11 cellular contexts compared by ENCODE assay signal in genomic region chr9:137535120-137535428, GRCh38. TPM values are rescaled to one million over a fixed set of nuclear protein-coding genes. Genes with fewer than 3 reads are reported as not detected.
DNase-seq lines count a peak whose midpoint lies in the region; ATAC-seq and TF ChIP-seq lines count a peak whose summit lies in the region.
"Had no signal": no experiment of that assay in that cellular context is flagged by ENCODE, and none has a peak within 500 bp of the region (broad histone marks: within the 10 kb centered on the region; RNA-seq: fewer than 3 reads in every experiment).

No MANE protein-coding gene starts in this region.

- no peaks in the 10 kb centered on the region for H3K36me3 Mint-ChIP-seq in CD4-positive, alpha-beta T cell (ENCODE audit: low read depth)
- H3K36me3 Mint-ChIP-seq in activated T-helper 17 cell treated with anti-CD3 and anti-CD28 coated beads, Interleukin-2, amount 50 U/mL, for 72 hours (ENCODE audit: low read depth), result no peaks in the 10 kb centered on the region
- H3K36me3 Mint-ChIP-seq in neural progenitor cell, result peaks cover 3% of the 10 kb centered on the region

- no peak for DNase-seq in CD4-positive, alpha-beta T cell
- DNase-seq in HL-60 (ENCODE audit: low read depth in 1 of 2, low spot score in 1 of 2), result no peak
- DNase-seq in neural progenitor cell (ENCODE audit: low spot score), result no peak
- no peak for DNase-seq in cortex of kidney (lab: John Stamatoyannopoulos, UW)
- DNase-seq in NK-92 (lab: John Stamatoyannopoulos, UW; ENCODE audit: unreplicated experiment), result no peak
- DNase-seq: activated CD4-positive, CD25-positive, alpha-beta regulatory T cell; activated gamma-delta T cell had no signal

- H3K27me3 ChIP-seq in CD4-positive, alpha-beta T cell (ENCODE audit: control insufficient read depth, insufficient read depth, low read length), result no peaks in the 10 kb centered on the region
- no peaks in the 10 kb centered on the region for H3K27me3 ChIP-seq in HL-60 (ENCODE audit: insufficient read depth, poor library complexity, severe bottlenecking)
- no peaks in the 10 kb centered on the region for H3K27me3 ChIP-seq in neural progenitor cell
- H3K27me3 ChIP-seq: SJCRH30, suprapubic skin had no signal

- no peaks in the 10 kb centered on the region for H3K27me3 Mint-ChIP-seq in CD4-positive, alpha-beta T cell
- no peaks in the 10 kb centered on the region for H3K27me3 Mint-ChIP-seq in activated T-helper 17 cell treated with anti-CD3 and anti-CD28 coated beads, Interleukin-2, amount 50 U/mL, for 72 hours
- H3K27me3 Mint-ChIP-seq in neural progenitor cell (ENCODE audit: insufficient read depth, low read depth), result no peaks in the 10 kb centered on the region

- TF ChIP-seq CTCF in CD4-positive, alpha-beta T cell (IDR thresholded peaks at IDR 0.05), result no peak
- TF ChIP-seq CTCF in HL-60 (IDR thresholded peaks at IDR 0.05; ENCODE audit: insufficient read depth, low read length) (no peak), neural progenitor cell (IDR thresholded peaks at IDR 0.05) (no peak)

- H3K4me1 ChIP-seq in neural progenitor cell, result no peaks in the 10 kb centered on the region

- no peaks in the 10 kb centered on the region for H3K9me3 ChIP-seq in CD4-positive, alpha-beta T cell (ENCODE audit: control insufficient read depth, low read length)
- H3K9me3 ChIP-seq in neural progenitor cell (ENCODE audit: low read depth), result no peaks in the 10 kb centered on the region
- H3K9me3 ChIP-seq: SJCRH30, suprapubic skin had no signal

- POLR2A ChIA-PET in CD4-positive, alpha-beta T cell (lab: Charles Lee), result interaction anchor here (0.6 to 1.5 kb wide), 3 partner anchors 13 to 44 kb away, joined by 3 to 6 read pairs (median 4); partner anchors contain the start of genes DPH7 and MRPL41

- H3K4me3 Mint-ChIP-seq in CD4-positive, alpha-beta T cell, result no peak overlapping the region
- peak overlapping the region; percentile 7 for H3K4me3 Mint-ChIP-seq in activated T-helper 17 cell treated with anti-CD3 and anti-CD28 coated beads, Interleukin-2, amount 50 U/mL, for 72 hours
- no peak overlapping the region for H3K4me3 Mint-ChIP-seq in neural progenitor cell

- no peaks in the 10 kb centered on the region for H3K79me2 ChIP-seq in neural progenitor cell (ENCODE audit: low read depth)

- CTCF ChIA-PET in CD4-positive, alpha-beta T cell (lab: Charles Lee), result interaction anchor here (0.9 to 1.1 kb wide), 3 partner anchors 14 to 43 kb away, joined by 4 to 5 read pairs (median 5); partner anchors contain the start of genes DPH7 and MRPL41

- H3K36me3 ChIP-seq in neural progenitor cell, result no peaks in the 10 kb centered on the region
- H3K36me3 ChIP-seq: SJCRH30 had no signal

- H4K20me1 ChIP-seq in neural progenitor cell (ENCODE audit: low read depth), result no peaks in the 10 kb centered on the region

- H3F3A ChIP-seq in neural progenitor cell (ENCODE audit: low read depth), result no peaks in the 10 kb centered on the region

- H3K9me3 Mint-ChIP-seq in CD4-positive, alpha-beta T cell, result peaks cover 3% of the 10 kb centered on the region
- no peaks in the 10 kb centered on the region for H3K9me3 Mint-ChIP-seq in activated T-helper 17 cell treated with anti-CD3 and anti-CD28 coated beads, Interleukin-2, amount 50 U/mL, for 72 hours
- peaks cover 3% of the 10 kb centered on the region for H3K9me3 Mint-ChIP-seq in neural progenitor cell

- H3K27ac ChIP-seq in CD4-positive, alpha-beta T cell (ENCODE audit: low read depth, low read length), result no peak overlapping the region
- peak overlapping the region; percentile 50 for H3K27ac ChIP-seq in HL-60 (replicated peaks)
- H3K27ac ChIP-seq in neural progenitor cell, result no peak overlapping the region
- H3K27ac ChIP-seq: SJCRH30, suprapubic skin had no signal

- H2AFZ ChIP-seq in neural progenitor cell (replicated peaks), result peak overlapping the region; percentile 89

- intact Hi-C loops in CD4-positive, alpha-beta T cell (cut with DNase I, micrococcal nuclease), result no loop called here

- no peak overlapping the region for H3K4me3 ChIP-seq in HL-60 (replicated peaks; ENCODE audit: insufficient read depth, low read length)
- no peak overlapping the region for H3K4me3 ChIP-seq in neural progenitor cell
- H3K4me3 ChIP-seq: SJCRH30, suprapubic skin had no signal

- H3K4me2 ChIP-seq in neural progenitor cell, result no peak overlapping the region

- H3K4me1 Mint-ChIP-seq in CD4-positive, alpha-beta T cell (ENCODE audit: low read depth), result peaks cover 25% of the 10 kb centered on the region
- H3K4me1 Mint-ChIP-seq in activated T-helper 17 cell treated with anti-CD3 and anti-CD28 coated beads, Interleukin-2, amount 50 U/mL, for 72 hours, result peaks cover 18% of the 10 kb centered on the region
- H3K4me1 Mint-ChIP-seq in neural progenitor cell, result peaks cover 9% of the 10 kb centered on the region

- H3K9ac ChIP-seq in neural progenitor cell, result no peak overlapping the region

- H3K27ac Mint-ChIP-seq in CD4-positive, alpha-beta T cell, result peak overlapping the region; percentile 28
- peak overlapping the region; percentile 51 for H3K27ac Mint-ChIP-seq in activated T-helper 17 cell treated with anti-CD3 and anti-CD28 coated beads, Interleukin-2, amount 50 U/mL, for 72 hours
- no peak overlapping the region for H3K27ac Mint-ChIP-seq in neural progenitor cell

- no peak for ATAC-seq in CD4-positive, alpha-beta T cell (ENCODE audit: poor library complexity)
- ATAC-seq in activated T-helper 17 cell treated with anti-CD3 and anti-CD28 coated beads, Interleukin-2, amount 50 U/mL, for 72 hours (replicated peaks), result no peak
- ATAC-seq in GM18867 (IDR thresholded peaks at IDR 0.05; ENCODE audit: unreplicated experiment), result no peak

RNA-seq across cellular contexts. Expression of gene PNPLA7, which starts 15.1 kb away (rescaled TPM):
- 1 to 10 TPM; 7.8 to 8.4 TPM for total RNA-seq in CD4-positive, alpha-beta T cell
- 1 to 10 TPM; 2.9 to 5.1 TPM for total RNA-seq in activated T-helper 17 cell treated with anti-CD3 and anti-CD28 coated beads, Interleukin-2, amount 50 U/mL, for 72 hours
- 0.13 and 0.31 TPM in 2 replicates for total RNA-seq in neural progenitor cell (ENCODE audit: low replicate concordance)

RNA-seq across cellular contexts. Expression of gene MRPL41, which starts 16.6 kb away (rescaled TPM):
- 10 to 100 TPM; 49.3 to 52.5 TPM for total RNA-seq in CD4-positive, alpha-beta T cell
- total RNA-seq in activated T-helper 17 cell treated with anti-CD3 and anti-CD28 coated beads, Interleukin-2, amount 50 U/mL, for 72 hours, result 10 to 100 TPM; 23.3 to 45.5 TPM
- 10.3 and 36.9 TPM in 2 replicates for total RNA-seq in neural progenitor cell (ENCODE audit: low replicate concordance)

RNA-seq across cellular contexts. Expression of gene DPH7, which starts 43.7 kb away (rescaled TPM):
- 10 to 100 TPM; 36.4 to 36.8 TPM for total RNA-seq in CD4-positive, alpha-beta T cell
- 10 to 100 TPM; 26.7 to 35.5 TPM for total RNA-seq in activated T-helper 17 cell treated with anti-CD3 and anti-CD28 coated beads, Interleukin-2, amount 50 U/mL, for 72 hours
- total RNA-seq in neural progenitor cell (ENCODE audit: low replicate concordance), result 37.6 and 55.2 TPM in 2 replicates

RNA-seq across cellular contexts. Expression of gene ZMYND19, which starts 55.2 kb away (rescaled TPM):
- 10 to 100 TPM in 1 of 2 experiments, 1 to 10 TPM in 1; 8.6 to 11.3 TPM for total RNA-seq in CD4-positive, alpha-beta T cell
- total RNA-seq in activated T-helper 17 cell treated with anti-CD3 and anti-CD28 coated beads, Interleukin-2, amount 50 U/mL, for 72 hours, result 10 to 100 TPM; 27.2 to 43.6 TPM
- 34.4 and 52.4 TPM in 2 replicates for total RNA-seq in neural progenitor cell (ENCODE audit: low replicate concordance)
